In the genomic region with DNA sequence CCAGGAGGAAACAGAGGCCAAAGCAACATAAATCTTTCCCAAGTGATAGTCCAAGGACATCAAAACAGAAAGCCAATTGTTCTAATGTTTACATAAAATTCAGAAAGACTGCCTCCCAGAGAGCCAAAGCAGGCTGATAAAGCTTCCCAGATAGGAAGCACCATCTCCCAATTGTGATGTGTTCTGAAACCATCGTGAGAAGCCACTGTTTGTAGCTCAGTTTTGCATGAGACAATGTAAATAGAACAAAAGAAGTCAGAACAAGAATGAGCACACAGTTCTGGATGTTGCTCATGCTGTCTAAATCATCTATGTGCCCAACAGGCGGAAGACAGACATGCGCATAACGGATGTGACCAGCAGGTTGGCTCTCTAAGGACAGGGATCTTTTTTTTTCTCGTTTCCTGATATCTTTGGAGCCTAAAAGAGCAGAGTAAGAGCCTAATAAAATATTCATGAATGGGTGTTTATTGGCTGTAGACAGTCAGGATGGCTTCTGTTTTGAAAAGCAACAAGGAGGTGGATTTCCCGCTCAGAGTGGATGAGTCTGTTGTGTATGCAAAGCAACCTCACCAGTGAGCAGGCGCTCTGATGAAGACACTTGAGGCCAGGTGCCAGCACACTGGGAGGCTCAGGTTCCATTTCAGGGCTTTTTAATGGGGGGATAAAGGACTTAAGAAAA, we compare ENCODE assay signal across 12 cellular contexts.
DNase-seq lines count a peak whose midpoint lies in the region; ATAC-seq and TF ChIP-seq lines count a peak whose summit lies in the region.
"Had no signal": no experiment of that assay in that cellular context is flagged by ENCODE, and none has a peak within 500 bp of the region (broad histone marks: within the 10 kb centered on the region; RNA-seq: fewer than 3 reads in every experiment).

No MANE protein-coding gene starts in this region.

- WGBS in body of pancreas, 2 donors: 70 to 76% methylated on average over 7 of the region's 7 CpGs
- WGBS in testis, 2 donors: 28 to 48% methylated on average over 7 of the region's 7 CpGs

- TF ChIP-seq POLR2A in body of pancreas (IDR thresholded peaks at IDR 0.05): no peak
- TF ChIP-seq POLR2A in testis (IDR thresholded peaks at IDR 0.05): no peak
- TF ChIP-seq POLR2A in Peyer's patch (IDR thresholded peaks at IDR 0.05): no peak

- peak; percentile 6 for DNase-seq in DMS79 treated with DMSO at 0.1 percent for 48 hours (lab: John Stamatoyannopoulos, UW)
- DNase-seq in DMS79 (lab: John Stamatoyannopoulos, UW): no peak
- no peak for DNase-seq in body of pancreas
- peak; percentile 59 for DNase-seq in islet precursor cell
- DNase-seq in testis: peak; percentile 62
- DNase-seq in Peyer's patch: no peak
- DNase-seq in AML-193 (lab: John Stamatoyannopoulos, UW): no peak
- DNase-seq: activated CD4-positive, alpha-beta memory T cell treated with anti-CD3 and anti-CD28 coated beads for 36 hours; effector CD4-positive, alpha-beta T cell; SW 1271 had no signal

- H3K4me1 ChIP-seq in body of pancreas (peaks cover 7% of the 10 kb centered on the region), testis (peaks cover 14% of the 10 kb centered on the region), Peyer's patch (peaks cover 0 to 4% (median 0%) of the 10 kb centered on the region in 4 donors)

- H3K27ac ChIP-seq in body of pancreas (peak overlapping the region in 3 of 4 donors; percentile 36 to 63 (median 40)), testis (peak overlapping the region; percentile 50 to 77), Peyer's patch (no peak overlapping the region)
- H3K27ac ChIP-seq: thoracic aorta had no signal

- TF ChIP-seq CTCF in body of pancreas (IDR thresholded peaks at IDR 0.05) (no peak), testis (IDR thresholded peaks at IDR 0.05) (no peak), Peyer's patch (IDR thresholded peaks at IDR 0.05) (no peak)

- intact Hi-C loops in body of pancreas (cut with DNase I): no loop called here
- intact Hi-C loops in testis (cut with DNase I; ENCODE audit: low total_unique reads): no loop called here

- H3K27me3 ChIP-seq in body of pancreas: no peaks in the 10 kb centered on the region
- H3K27me3 ChIP-seq in testis: no peaks in the 10 kb centered on the region
- no peaks in the 10 kb centered on the region for H3K27me3 ChIP-seq in Peyer's patch

- ATAC-seq in body of pancreas (peak; percentile 58), HG03378 (IDR thresholded peaks at IDR 0.05; ENCODE audit: unreplicated experiment) (no peak)

- H3K9me3 ChIP-seq in body of pancreas (no peaks in the 10 kb centered on the region), testis (no peaks in the 10 kb centered on the region), Peyer's patch (no peaks in the 10 kb centered on the region)
- H3K9me3 ChIP-seq: thoracic aorta had no signal

- H3K4me3 ChIP-seq in body of pancreas (no peak overlapping the region), testis (no peak overlapping the region), Peyer's patch (no peak overlapping the region)
- H3K4me3 ChIP-seq: thoracic aorta had no signal

- H3K36me3 ChIP-seq in body of pancreas (replicated peaks in 1 of 2; ENCODE audit: insufficient read depth in 1 of 2, low read depth in 2 of 2) (no peaks in the 10 kb centered on the region), testis (ENCODE audit: low read depth, missing control alignments) (no peaks in the 10 kb centered on the region), Peyer's patch (no peaks in the 10 kb centered on the region)
- H3K36me3 ChIP-seq: thoracic aorta had no signal

Comparison
In these comparisons a context has a peak if more than half of its experiments do, and no peak if none do; other contexts are left out.
1. DNase-seq: peak in DMS79 treated with DMSO at 0.1 percent for 48 hours (single experiment), islet precursor cell (single experiment) and testis (single experiment); none in DMS79 (single experiment), body of pancreas (0 of 4), Peyer's patch (0 of 3) and AML-193 (0 of 2).
2. H3K27ac ChIP-seq: peak in body of pancreas (3 of 4) and testis (2 of 2); none in Peyer's patch (0 of 4).